10 cellular contexts compared by ENCODE assay signal in genomic region chr11:69075421-69076128, GRCh38. TPM values are rescaled to one million over a fixed set of nuclear protein-coding genes. Genes with fewer than 3 reads are reported as not detected.
A peak's percentile ranks its signal among the peaks of the same experiment; 100 is the strongest.
DNase-seq lines count a peak whose midpoint lies in the region; ATAC-seq and TF ChIP-seq lines count a peak whose summit lies in the region.
"Had no signal": no experiment of that assay in that cellular context is flagged by ENCODE, and none has a peak within 500 bp of the region (broad histone marks: within the 10 kb centered on the region; RNA-seq: fewer than 3 reads in every experiment).

No MANE protein-coding gene starts in this region.

- DNase-seq in GM03348 (ENCODE audit: low spot score) (peak; percentile 95), amniotic stem cell (lab: John Stamatoyannopoulos, UW) (peak; percentile 45), heart left ventricle (peak; percentile 71 to 91 (median 82)), gastrocnemius medialis (peak; percentile 36 to 68), OCI-LY7 (ENCODE audit: low spot score) (no peak), NCI-H510A (lab: John Stamatoyannopoulos, UW) (no peak), SHP77 treated with DMSO at 0.1 percent for 48 hours (lab: John Stamatoyannopoulos, UW) (no peak)
- DNase-seq in CD8-positive, alpha-beta T cell = no peak
- DNase-seq: right lobe of liver had no signal

- H2AFZ ChIP-seq in OCI-LY7 (ENCODE audit: low read length) = no peak overlapping the region

- no peak overlapping the region for H3K27ac Mint-ChIP-seq in CD8-positive, alpha-beta T cell

- H3K9me3 ChIP-seq in heart left ventricle (no peaks in the 10 kb centered on the region), gastrocnemius medialis (no peaks in the 10 kb centered on the region), OCI-LY7 (ENCODE audit: low read length) (no peaks in the 10 kb centered on the region)
- H3K9me3 ChIP-seq in CD8-positive, alpha-beta T cell (ENCODE audit: low read length) = no peaks in the 10 kb centered on the region
- H3K9me3 ChIP-seq: right lobe of liver had no signal

- H3K27me3 ChIP-seq in heart left ventricle = no peaks in the 10 kb centered on the region
- H3K27me3 ChIP-seq in gastrocnemius medialis = no peaks in the 10 kb centered on the region
- no peaks in the 10 kb centered on the region for H3K27me3 ChIP-seq in CD8-positive, alpha-beta T cell (ENCODE audit: insufficient read depth, low read length)
- H3K27me3 ChIP-seq: right lobe of liver had no signal

- TF ChIP-seq CTCF in heart left ventricle (IDR thresholded peaks at IDR 0.05) = no peak
- no peak for TF ChIP-seq CTCF in gastrocnemius medialis (IDR thresholded peaks at IDR 0.05 in 4 of 5, conservative IDR thresholded peaks at IDR 0.05 in 1 of 5)
- TF ChIP-seq CTCF in CD8-positive, alpha-beta T cell (IDR thresholded peaks at IDR 0.05) = no peak
- TF ChIP-seq CTCF in OCI-LY7 (conservative IDR thresholded peaks at IDR 0.05; ENCODE audit: low read length) = no peak

- H3K4me3 ChIP-seq in heart left ventricle (no peak overlapping the region), gastrocnemius medialis (no peak overlapping the region), OCI-LY7 (ENCODE audit: low read depth, low read length, poor library complexity, severe bottlenecking) (no peak overlapping the region)
- H3K4me3 ChIP-seq in CD8-positive, alpha-beta T cell (ENCODE audit: low read depth, low read length) = no peak overlapping the region
- H3K4me3 ChIP-seq: right lobe of liver had no signal

- peak overlapping the region in 9 of 12 donors; percentile 23 to 85 (median 53) for H3K27ac ChIP-seq in heart left ventricle
- peak overlapping the region in 1 of 4 donors; percentile 34 for H3K27ac ChIP-seq in gastrocnemius medialis
- H3K27ac ChIP-seq in CD8-positive, alpha-beta T cell (ENCODE audit: low read depth, low read length) = no peak overlapping the region
- H3K27ac ChIP-seq in OCI-LY7 (ENCODE audit: low read depth, low read length, poor library complexity, severe bottlenecking) = no peak overlapping the region
- H3K27ac ChIP-seq: right lobe of liver had no signal

- H3K9me3 Mint-ChIP-seq in CD8-positive, alpha-beta T cell = no peaks in the 10 kb centered on the region
- H3K9me3 Mint-ChIP-seq: central memory CD8-positive, alpha-beta T cell had no signal

- H3K36me3 ChIP-seq in heart left ventricle = peaks cover 0 to 63% (median 36%) of the 10 kb centered on the region in 9 donors
- H3K36me3 ChIP-seq in gastrocnemius medialis = peaks cover 0 to 38% of the 10 kb centered on the region in 2 donors
- peaks cover 5% of the 10 kb centered on the region for H3K36me3 ChIP-seq in CD8-positive, alpha-beta T cell (ENCODE audit: insufficient read depth, low read length)
- H3K36me3 ChIP-seq in OCI-LY7 (ENCODE audit: insufficient read depth, low read length) = peaks cover 62% of the 10 kb centered on the region

- H3K9me2 ChIP-seq in OCI-LY7 (ENCODE audit: insufficient read depth, low read length) = no peaks in the 10 kb centered on the region

- 45 to 75% (median 73%) methylated on average over 18 of the region's 18 CpGs for WGBS in heart left ventricle, 4 donors

- no peak overlapping the region for H3K4me2 ChIP-seq in OCI-LY7 (ENCODE audit: low read length)

- CTCF ChIA-PET in CD8-positive, alpha-beta T cell (lab: Charles Lee) = no interaction called here
- CTCF ChIA-PET in OCI-LY7 (lab: Charles Lee; ENCODE audit: unreplicated experiment) = no interaction called here

- no peaks in the 10 kb centered on the region for H3K79me2 ChIP-seq in OCI-LY7 (ENCODE audit: insufficient read depth, low read depth, low read length)

- POLR2A ChIA-PET in CD8-positive, alpha-beta T cell (lab: Charles Lee) = no interaction called here
- POLR2A ChIA-PET in OCI-LY7 (lab: Charles Lee) = no interaction called here

- peaks cover 20% of the 10 kb centered on the region for H3K4me1 Mint-ChIP-seq in CD8-positive, alpha-beta T cell (ENCODE audit: low read depth)

- H3K4me1 ChIP-seq in heart left ventricle (peaks cover 0 to 19% (median 6%) of the 10 kb centered on the region in 12 donors), gastrocnemius medialis (no peaks in the 10 kb centered on the region), OCI-LY7 (ENCODE audit: insufficient read depth, low read length, poor library complexity, severe bottlenecking) (no peaks in the 10 kb centered on the region)
- H3K4me1 ChIP-seq in CD8-positive, alpha-beta T cell (ENCODE audit: insufficient read depth, low read length) = peaks cover 16% of the 10 kb centered on the region
- H3K4me1 ChIP-seq: right lobe of liver had no signal

- H3K36me3 Mint-ChIP-seq in CD8-positive, alpha-beta T cell = peaks cover 47% of the 10 kb centered on the region

- no peaks in the 10 kb centered on the region for H3K27me3 Mint-ChIP-seq in CD8-positive, alpha-beta T cell (ENCODE audit: low read depth)
- H3K27me3 Mint-ChIP-seq: central memory CD8-positive, alpha-beta T cell had no signal

- peak in 1 of 2 donors; percentile 11 for TF ChIP-seq POLR2A in heart left ventricle (IDR thresholded peaks at IDR 0.05)
- TF ChIP-seq POLR2A in gastrocnemius medialis (IDR thresholded peaks at IDR 0.05) = no peak

- H4K20me1 ChIP-seq in OCI-LY7 (ENCODE audit: insufficient read depth, low read length) = no peaks in the 10 kb centered on the region

- in situ Hi-C loops in gastrocnemius medialis (cut with MboI; ENCODE audit: low sequenced_read_pairs in 4 of 4) = no loop called here

- ATAC-seq in heart left ventricle (peak; percentile 45 to 86 (median 80)), gastrocnemius medialis (peak; percentile 62 to 74)
- no peak for ATAC-seq in CD8-positive, alpha-beta T cell
- ATAC-seq: right lobe of liver had no signal

- no TSS peak for BruUV-seq in OCI-LY7 (replicated peaks; lab: Mats Ljungman, UMichigan)

- intact Hi-C loops in heart left ventricle (cut with DNase I) = no loop called here
- intact Hi-C loops in gastrocnemius medialis (cut with DNase I; ENCODE audit: low total_unique reads) = no loop called here
- intact Hi-C loops in CD8-positive, alpha-beta T cell (cut with DNase I, micrococcal nuclease) = no loop called here
- intact Hi-C loops in OCI-LY7 (cut with micrococcal nuclease; ENCODE audit: unreplicated experiment) = no loop called here

- H3K4me3 Mint-ChIP-seq in CD8-positive, alpha-beta T cell = no peak overlapping the region
- H3K4me3 Mint-ChIP-seq: central memory CD8-positive, alpha-beta T cell had no signal

RNA-seq across cellular contexts. Expression of gene TPCN2, which starts 26.8 kb away (rescaled TPM):
- total RNA-seq in heart left ventricle (10 to 100 TPM in 3 of 9 donors, 1 to 10 TPM in 6; 4.1 to 17.6 (median 7.5) TPM), gastrocnemius medialis (1 to 10 TPM; 1.4 to 4.1 (median 3.3) TPM), OCI-LY7 (2022) (59.8 and 65.2 TPM in 2 replicates)
- polyA plus RNA-seq in heart left ventricle = 10 to 100 TPM in 1 of 2 donors, 1 to 10 TPM in 1; 4.8 to 11.1 TPM
- 10 to 100 TPM; 13.1 to 15.0 TPM for total RNA-seq in CD8-positive, alpha-beta T cell
- 21.5 and 30.0 TPM in 2 replicates for total RNA-seq in OCI-LY7 (2014; rRNA removed; shearing (Covaris generic))

Comparison
In these comparisons a context has a peak if more than half of its experiments do, and no peak if none do; other contexts are left out.
1. DNase-seq: peak in GM03348 (single experiment), amniotic stem cell (single experiment), heart left ventricle (5 of 5) and gastrocnemius medialis (2 of 2); none in CD8-positive, alpha-beta T cell (0 of 7), OCI-LY7 (single experiment), NCI-H510A (single experiment) and SHP77 treated with DMSO at 0.1 percent for 48 hours (single experiment).
2. H3K27ac ChIP-seq: peak in heart left ventricle (9 of 12); none in CD8-positive, alpha-beta T cell (single experiment) and OCI-LY7 (single experiment).